ENCODE assay signal across 1 cellular context in genomic region chr5:940741-941140, GRCh38. TPM values are rescaled to one million over a fixed set of nuclear protein-coding genes. Genes with fewer than 3 reads are reported as not detected.
"Had no signal": no experiment of that assay in that cellular context is flagged by ENCODE, and none has a peak within 500 bp of the region (broad histone marks: within the 10 kb centered on the region; RNA-seq: fewer than 3 reads in every experiment).

No MANE protein-coding gene starts in this region.

RNA-seq across cellular contexts. Expression of gene TRIP13, which starts 48.1 kb away (rescaled TPM):
- total RNA-seq: ascending aorta had no signal
